1 cellular context compared by ENCODE assay signal in genomic region chr4:105509291-105509690, GRCh38.
TF ChIP-seq lines count a peak whose summit lies in the region.

No MANE protein-coding gene starts in this region.

TF ChIP-seq in GM12878, 131 proteins besides CTCF, POLR2A, EP300 and RAD21 (continued from another document):
- no peak for TF ChIP-seq BCL3 (IDR thresholded peaks at IDR 0.05; ENCODE audit: borderline replicate concordance, insufficient read depth, low read depth, low read length, poor library complexity, severe bottlenecking)
- peak; percentile 43; the same call in 1 of the 2 replicates for TF ChIP-seq PKNOX1 (IDR thresholded peaks at IDR 0.05)
- TF ChIP-seq ZNF384 (IDR thresholded peaks at IDR 0.05; ENCODE audit: borderline replicate concordance, low read depth, low read length), result no peak
- peak; percentile 94 for TF ChIP-seq MTA2 (IDR thresholded peaks at IDR 0.05; ENCODE audit: low read depth)
- no peak for TF ChIP-seq MYC (IDR thresholded peaks at IDR 0.05; ENCODE audit: insufficient read depth, insufficient read length, insufficient replicate concordance, low read length, severe bottlenecking)
- TF ChIP-seq ZSCAN29 (IDR thresholded peaks at IDR 0.05), result no peak
- no peak for TF ChIP-seq ZNF24 (IDR thresholded peaks at IDR 0.05)
- no peak for TF ChIP-seq STAT3 (IDR thresholded peaks at IDR 0.05; ENCODE audit: low read depth, low read length)
- TF ChIP-seq LARP7 (IDR thresholded peaks at IDR 0.05), result no peak
- TF ChIP-seq TARDBP (IDR thresholded peaks at IDR 0.05; ENCODE audit: borderline replicate concordance), result no peak
- no peak for TF ChIP-seq ZBED1 (IDR thresholded peaks at IDR 0.05; ENCODE audit: borderline replicate concordance)
- TF ChIP-seq MEF2A (IDR thresholded peaks at IDR 0.05; ENCODE audit: insufficient read depth, low read depth, low read length), result peak; percentile 20; the same call in 1 of the 2 replicates
- TF ChIP-seq EED (IDR thresholded peaks at IDR 0.05; ENCODE audit: low read depth), result peak; percentile 53; the same call in 1 of the 2 replicates
- TF ChIP-seq MYB (IDR thresholded peaks at IDR 0.05; ENCODE audit: borderline replicate concordance, low read depth, low read length), result no peak
- TF ChIP-seq IKZF2 (IDR thresholded peaks at IDR 0.05), result peak; percentile 85
- TF ChIP-seq SUPT20H (IDR thresholded peaks at IDR 0.05; ENCODE audit: borderline replicate concordance, control insufficient read depth, low read depth, low read length), result no peak
- no peak for TF ChIP-seq SRF (IDR thresholded peaks at IDR 0.05; ENCODE audit: low read depth in 2 of 2, low read length in 2 of 2)
- no peak for TF ChIP-seq NFYA (IDR thresholded peaks at IDR 0.05; ENCODE audit: borderline replicate concordance, low read depth, low read length)
- TF ChIP-seq PBX3 (IDR thresholded peaks at IDR 0.05; ENCODE audit: insufficient replicate concordance, low read depth, low read length), result no peak
- 0 out of 2 replicates have a peak, but pooled peaks have one; percentile 65 for TF ChIP-seq NBN (IDR thresholded peaks at IDR 0.05)
- TF ChIP-seq BMI1 (IDR thresholded peaks at IDR 0.05; ENCODE audit: borderline replicate concordance), result peak; percentile 72; the same call in 1 of the 2 replicates
- peak; percentile 52; the same call in 1 of the 2 replicates for TF ChIP-seq NFIC (IDR thresholded peaks at IDR 0.05; ENCODE audit: low read depth, low read length)
- TF ChIP-seq ATF2 (IDR thresholded peaks at IDR 0.05; ENCODE audit: low read length), result peak; percentile 57
- TF ChIP-seq JUNB (IDR thresholded peaks at IDR 0.05), result peak; percentile 84
- TF ChIP-seq SPI1 (IDR thresholded peaks at IDR 0.05; ENCODE audit: borderline replicate concordance, insufficient read depth, low read depth, low read length), result peak; percentile 97
- TF ChIP-seq SMC3 (IDR thresholded peaks at IDR 0.05; ENCODE audit: borderline replicate concordance, low read length), result no peak
- TF ChIP-seq JUND (IDR thresholded peaks at IDR 0.05; ENCODE audit: low read depth, low read length), result peak; percentile 90
- peak; percentile 97 for TF ChIP-seq DPF2 (IDR thresholded peaks at IDR 0.05)
- no peak for TF ChIP-seq HDAC2 (IDR thresholded peaks at IDR 0.05)
- no peak for TF ChIP-seq CEBPZ (IDR thresholded peaks at IDR 0.05; ENCODE audit: low read depth, low read length)
- peak; percentile 91 for TF ChIP-seq ATF7 (IDR thresholded peaks at IDR 0.05; ENCODE audit: low read depth)
- peak; percentile 57; the same call in 1 of the 2 replicates for TF ChIP-seq IRF4 (IDR thresholded peaks at IDR 0.05; ENCODE audit: low read depth, low read length)
- TF ChIP-seq RFX5 (IDR thresholded peaks at IDR 0.05; ENCODE audit: low read depth, low read length), result no peak
- TF ChIP-seq ZBTB4 (CRISPR knock-in tag; IDR thresholded peaks at IDR 0.05), result no peak
- TF ChIP-seq TCF7 (IDR thresholded peaks at IDR 0.05; ENCODE audit: borderline replicate concordance), result no peak
- TF ChIP-seq FOXM1 (IDR thresholded peaks at IDR 0.05; ENCODE audit: low read depth, low read length), result no peak
- TF ChIP-seq ZNF207 (IDR thresholded peaks at IDR 0.05; ENCODE audit: borderline replicate concordance), result no peak
- TF ChIP-seq ZBTB33 (IDR thresholded peaks at IDR 0.05), result no peak
- peak; percentile 31 for TF ChIP-seq RUNX3 (IDR thresholded peaks at IDR 0.05; ENCODE audit: low read length)
- TF ChIP-seq NR2C1 (IDR thresholded peaks at IDR 0.05), result no peak
- TF ChIP-seq RBBP5 (conservative IDR thresholded peaks at IDR 0.05), result no peak
- no peak for TF ChIP-seq TBL1XR1 (IDR thresholded peaks at IDR 0.05; ENCODE audit: low read depth, low read length)
- TF ChIP-seq ELK1 (IDR thresholded peaks at IDR 0.05; ENCODE audit: low read depth, low read length), result no peak
- TF ChIP-seq NKRF (conservative IDR thresholded peaks at IDR 0.05), result no peak
- TF ChIP-seq SUZ12 (IDR thresholded peaks at IDR 0.05; ENCODE audit: unreplicated experiment), result no peak
- peak; percentile 59; the same call in 1 of the 2 replicates for TF ChIP-seq BACH1 (IDR thresholded peaks at IDR 0.05; ENCODE audit: borderline replicate concordance)
- no peak for TF ChIP-seq TCF12 (IDR thresholded peaks at IDR 0.05; ENCODE audit: low read depth, low read length)
- no peak for TF ChIP-seq POLR2AphosphoS5 (IDR thresholded peaks at IDR 0.05; ENCODE audit: low read length)
- peak; percentile 49; the same call in 1 of the 2 replicates for TF ChIP-seq BCL11A (IDR thresholded peaks at IDR 0.05; ENCODE audit: low read depth, low read length)
